8 cellular contexts compared by ENCODE assay signal in genomic region chr1:230268371-230269170, GRCh38.
DNase-seq lines count a peak whose midpoint lies in the region; FAIRE-seq and TF ChIP-seq lines count a peak whose summit lies in the region.

No MANE protein-coding gene starts in this region.

- intact Hi-C loops in kidney (cut with DNase I) (no loop called here), thyroid gland (cut with DNase I) (no loop called here)

- DNase-seq in COR-L47 (lab: John Stamatoyannopoulos, UW) = peak; percentile 56
- peak; percentile 64 for DNase-seq in HFFc6
- DNase-seq in NCI-H748 treated with DMSO at 0.1 percent for 48 hours (lab: John Stamatoyannopoulos, UW) = peak; percentile 30
- peak; percentile 59 for DNase-seq in brain microvascular endothelial cell
- no peak for DNase-seq in kidney
- DNase-seq in thyroid gland = peak; percentile 44 to 45
- no peak for DNase-seq in GM19240 (ENCODE audit: insufficient read length, low spot score)
- no peak for DNase-seq in NK-92 (lab: John Stamatoyannopoulos, UW; ENCODE audit: unreplicated experiment)

- no peak overlapping the region for H3K27ac ChIP-seq in brain microvascular endothelial cell
- H3K27ac ChIP-seq in kidney (ENCODE audit: low read depth in 2 of 2, low read length in 2 of 2) = no peak overlapping the region
- no peak overlapping the region for H3K27ac ChIP-seq in thyroid gland

- peak; percentile 77 for TF ChIP-seq CTCF in HFFc6 (IDR thresholded peaks at IDR 0.05)
- peak; percentile 87 for TF ChIP-seq CTCF in brain microvascular endothelial cell (IDR thresholded peaks at IDR 0.05; ENCODE audit: low read depth, low read length, missing control alignments)
- TF ChIP-seq CTCF in kidney (IDR thresholded peaks at IDR 0.05; ENCODE audit: borderline replicate concordance, extremely low read depth, insufficient read depth) = peak; percentile 54
- peak in 4 of 6 experiments; percentile 51 to 94 (median 69) for TF ChIP-seq CTCF in thyroid gland (IDR thresholded peaks at IDR 0.05)

- no peaks in the 10 kb centered on the region for H3K9me3 ChIP-seq in kidney (ENCODE audit: control insufficient read depth in 1 of 2, low read length in 2 of 2)
- no peaks in the 10 kb centered on the region for H3K9me3 ChIP-seq in thyroid gland

- H3K9ac ChIP-seq in kidney (ENCODE audit: low read length in 2 of 2) = no peak overlapping the region

- no peaks in the 10 kb centered on the region for H3K9me3 Mint-ChIP-seq in HFFc6

- 83% methylated on average over 13 to 18 of the region's 19 CpGs for WGBS in thyroid gland, 2 donors

- H3K4me3 Mint-ChIP-seq in HFFc6 = no peak overlapping the region

- H3K36me3 ChIP-seq in brain microvascular endothelial cell (replicated peaks) (peaks cover 20% of the 10 kb centered on the region), kidney (ENCODE audit: control insufficient read depth in 1 of 2, insufficient read depth in 2 of 2, low read length in 2 of 2) (peaks cover 9 to 20% of the 10 kb centered on the region in 2 donors), thyroid gland (peaks cover 5 to 17% of the 10 kb centered on the region in 2 donors)

- H3K4me3 ChIP-seq in brain microvascular endothelial cell (ENCODE audit: low read depth, low read length) (no peak overlapping the region), kidney (ENCODE audit: low read length in 2 of 2) (no peak overlapping the region), thyroid gland (replicated peaks in 1 of 3) (no peak overlapping the region)

- H3K27ac Mint-ChIP-seq in HFFc6 = peak overlapping the region; percentile 36; the same call in 1 of the 2 replicates

- in situ Hi-C loops in brain microvascular endothelial cell (cut with HindIII; ENCODE audit: low pct_ligation_motif_present, low sequenced_read_pairs) = no loop called here

- H3K27me3 ChIP-seq in brain microvascular endothelial cell (replicated peaks) (no peaks in the 10 kb centered on the region), thyroid gland (no peaks in the 10 kb centered on the region)

- peaks cover 5 to 11% of the 10 kb centered on the region in 2 donors for H3K4me1 ChIP-seq in kidney (ENCODE audit: control insufficient read depth in 1 of 2, insufficient read depth in 1 of 2, low read depth in 1 of 2, low read length in 2 of 2)
- peaks cover 0 to 14% of the 10 kb centered on the region in 2 donors for H3K4me1 ChIP-seq in thyroid gland

- H3K4me1 Mint-ChIP-seq in HFFc6 (ENCODE audit: low read depth) = no peaks in the 10 kb centered on the region

- no peak for TF ChIP-seq POLR2A in thyroid gland (IDR thresholded peaks at IDR 0.05)

- FAIRE-seq in kidney (lab: Jason Lieb, UNC) = no peak

- H3K27me3 Mint-ChIP-seq in HFFc6 (ENCODE audit: insufficient read depth) = peaks cover 4% of the 10 kb centered on the region; the same call in 1 of the 2 replicates

- peaks cover 5% of the 10 kb centered on the region; the same call in 1 of the 2 replicates for H3K36me3 Mint-ChIP-seq in HFFc6 (ENCODE audit: low read depth)

Comparison
In these comparisons a context has a peak if more than half of its experiments do, and no peak if none do; other contexts are left out.
1. DNase-seq: peak in COR-L47 (single experiment), HFFc6 (single experiment), NCI-H748 treated with DMSO at 0.1 percent for 48 hours (single experiment), brain microvascular endothelial cell (single experiment) and thyroid gland (2 of 2); none in kidney (single experiment), GM19240 (single experiment) and NK-92 (single experiment).
2. Peak in every context shown above with its lines, with median percentiles within 50 percentile points of each other: CTCF ChIP-seq.